ENCODE assay signal across 35 cellular contexts in the genomic region with DNA sequence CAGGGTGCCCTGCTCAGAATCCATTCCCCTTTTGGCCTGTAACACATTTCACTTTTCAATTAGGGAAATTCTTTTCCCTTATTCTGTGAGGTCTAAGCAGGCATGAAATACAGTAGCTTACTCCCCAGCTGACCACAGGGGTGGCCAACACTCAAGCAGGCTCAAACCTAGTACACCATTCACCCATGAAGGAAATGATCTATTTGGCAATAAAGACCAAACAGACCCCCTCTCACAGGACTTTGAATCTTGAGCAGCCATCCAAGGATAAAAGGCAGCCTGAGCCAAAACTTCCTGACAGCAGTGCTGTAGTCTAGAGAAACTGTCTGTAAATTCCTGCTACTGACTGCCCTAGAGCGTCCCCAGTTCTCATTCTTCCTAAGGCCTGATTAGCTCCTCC.
"Had no signal": no experiment of that assay in that cellular context is flagged by ENCODE, and none has a peak within 500 bp of the region (broad histone marks: within the 10 kb centered on the region; RNA-seq: fewer than 3 reads in every experiment).

No MANE protein-coding gene starts in this region.

- DNase-seq: Karpas-422, Kasumi-1, KBM-7, KG1, MG63, MM.1S, MV-4-11, NCI-H1048, NCI-H1092, NCI-H1092 treated with DMSO at 0.1 percent for 48 hours, NCI-H1105, NCI-H1105 treated with DMSO at 0.1 percent for 48 hours, NCI-H1417, NCI-H1417 treated with DMSO at 0.1 percent for 48 hours, NCI-H1436, NCI-H1436 treated with DMSO at 0.1 percent for 48 hours, NCI-H146, NCI-H1694, NCI-H1694 treated with DMSO at 0.1 percent for 48 hours, NCI-H187, NCI-H187 treated with DMSO at 0.1 percent for 48 hours, NCI-H1930, NCI-H2029, NCI-H2029 treated with DMSO at 0.1 percent for 48 hours, NCI-H2081, NCI-H2081 treated with DMSO at 0.1 percent for 48 hours, NCI-H2107, NCI-H2171, NCI-H2171 treated with DMSO at 0.1 percent for 48 hours, NCI-H2227 treated with DMSO at 0.1 percent for 48 hours, NCI-H226, NCI-H345, NCI-H446, NCI-H446 treated with DMSO at 0.1 percent for 48 hours had no signal

- H3K36me3 ChIP-seq: MG63 had no signal

- H3K4me3 ChIP-seq: MG63 had no signal

- H3K9me3 ChIP-seq: MG63 had no signal

- H3K27me3 ChIP-seq: MG63 had no signal

- H3K27ac ChIP-seq: KMS-11 had no signal
